In the genomic region with DNA sequence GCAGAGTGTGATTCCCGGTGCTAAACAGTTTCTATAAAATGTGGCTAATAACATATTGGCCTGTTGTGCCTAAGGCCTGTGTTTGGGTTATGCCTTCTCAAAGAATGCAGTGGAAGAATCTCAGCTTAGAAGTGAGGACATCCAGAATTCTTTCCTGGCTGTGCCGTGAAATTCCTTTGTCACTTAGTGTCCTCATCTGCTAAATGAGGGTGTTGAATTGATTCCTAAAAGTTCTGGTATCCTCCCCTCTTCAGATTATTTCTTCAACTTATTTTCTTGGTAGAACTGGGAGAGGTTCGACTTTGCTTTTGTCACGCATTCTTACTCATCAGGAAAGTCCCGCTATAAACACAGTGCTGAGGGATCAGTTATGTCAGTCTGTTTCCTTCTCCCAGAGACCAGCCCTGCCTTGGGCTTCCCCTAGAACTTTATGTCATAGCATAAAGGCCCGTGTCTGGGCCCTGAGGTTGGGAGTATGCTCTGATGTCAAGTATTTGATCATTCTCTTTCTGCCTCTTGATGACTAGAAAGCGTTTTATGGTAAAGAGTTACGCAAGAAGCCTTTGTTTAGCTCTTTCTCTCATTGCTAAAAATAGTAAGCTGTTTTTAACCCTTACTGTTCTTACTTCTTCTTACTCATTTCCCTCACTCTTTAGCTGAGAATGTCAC, we compare ENCODE assay signal across 8 cellular contexts. TPM values are rescaled to one million over a fixed set of nuclear protein-coding genes. Genes with fewer than 3 reads are reported as not detected.
DNase-seq lines count a peak whose midpoint lies in the region; ATAC-seq and TF ChIP-seq lines count a peak whose summit lies in the region.

No MANE protein-coding gene starts in this region.

- no peaks in the 10 kb centered on the region for H3K27me3 Mint-ChIP-seq in CD4-positive, CD25-positive, alpha-beta regulatory T cell
- no peaks in the 10 kb centered on the region for H3K27me3 Mint-ChIP-seq in memory B cell

- no peak for TF ChIP-seq POLR2A in transverse colon (IDR thresholded peaks at IDR 0.05)

- TF ChIP-seq CTCF in transverse colon (IDR thresholded peaks at IDR 0.05), result no peak

- no peaks in the 10 kb centered on the region for H3K4me1 ChIP-seq in CD4-positive, CD25-positive, alpha-beta regulatory T cell (ENCODE audit: control insufficient read depth, insufficient read depth, low read length, poor library complexity, severe bottlenecking)
- H3K4me1 ChIP-seq in transverse colon, result peaks cover 0 to 13% (median 4%) of the 10 kb centered on the region in 4 donors

- no peak for TF ChIP-seq EP300 in transverse colon (IDR thresholded peaks at IDR 0.05; ENCODE audit: low read depth)

- H3K4me3 ChIP-seq in CD4-positive, CD25-positive, alpha-beta regulatory T cell (ENCODE audit: low read depth, low read length), result no peak overlapping the region
- H3K4me3 ChIP-seq in transverse colon, result no peak overlapping the region

- 36 to 46% methylated on average over 7 to 8 of the region's 8 CpGs for WGBS in transverse colon (ENCODE audit: low coverage in 1 of 2), 2 donors

- no peaks in the 10 kb centered on the region for H3K9me3 ChIP-seq in CD4-positive, CD25-positive, alpha-beta regulatory T cell (ENCODE audit: control insufficient read depth in 2 of 2, low read length in 2 of 2)
- H3K9me3 ChIP-seq in transverse colon, result no peaks in the 10 kb centered on the region

- no peaks in the 10 kb centered on the region for H3K27me3 ChIP-seq in CD4-positive, CD25-positive, alpha-beta regulatory T cell (ENCODE audit: control insufficient read depth, insufficient read depth, low read length)
- H3K27me3 ChIP-seq in transverse colon, result no peaks in the 10 kb centered on the region

- H3K4me3 Mint-ChIP-seq in CD4-positive, CD25-positive, alpha-beta regulatory T cell, result no peak overlapping the region
- no peak overlapping the region for H3K4me3 Mint-ChIP-seq in memory B cell

- peak in 1 of 3 donors; percentile 24 for DNase-seq in CD4-positive, CD25-positive, alpha-beta regulatory T cell
- DNase-seq in activated T-helper 9 cell treated with anti-CD3 and anti-CD28 coated beads, Interleukin-2, amount 50 U/mL, for 16 hours (ENCODE audit: low read depth), result peak; percentile 12
- DNase-seq in memory B cell (ENCODE audit: low spot score in 2 of 2) (peak in 1 of 2 donors; percentile 4), transverse colon (no peak), DMS 273 (lab: John Stamatoyannopoulos, UW; ENCODE audit: unreplicated experiment) (no peak)
- no peak for DNase-seq in activated CD8-positive, alpha-beta memory T cell treated with anti-CD3 and anti-CD28 coated beads, Interleukin-2, amount 50 U/mL, for 48 hours

- H3K27ac Mint-ChIP-seq in CD4-positive, CD25-positive, alpha-beta regulatory T cell, result peak overlapping the region in 2 of 3 donors; percentile 12 to 29
- H3K27ac Mint-ChIP-seq in memory B cell, result peak overlapping the region; percentile 88

- in situ Hi-C loops in transverse colon (cut with MboI; ENCODE audit: low pct_ligation_motif_present in 1 of 4, low pct_unique_long_range_greater_than_20kb in 1 of 4, low sequenced_read_pairs in 3 of 4), result no loop called here

- H3K4me1 Mint-ChIP-seq in CD4-positive, CD25-positive, alpha-beta regulatory T cell, result peaks cover 8 to 32% (median 24%) of the 10 kb centered on the region in 4 donors
- H3K4me1 Mint-ChIP-seq in memory B cell, result peaks cover 26% of the 10 kb centered on the region

- H3K27ac ChIP-seq in CD4-positive, CD25-positive, alpha-beta regulatory T cell (ENCODE audit: insufficient read depth, low read length, poor library complexity, severe bottlenecking), result no peak overlapping the region
- peak overlapping the region in 2 of 4 donors; percentile 6 to 27 for H3K27ac ChIP-seq in transverse colon

- ATAC-seq in CD4-positive, CD25-positive, alpha-beta regulatory T cell (ENCODE audit: low read depth in 2 of 2), result peak; percentile 48 to 52
- peak; percentile 39 for ATAC-seq in GM19438 (IDR thresholded peaks at IDR 0.05; ENCODE audit: low read depth, unreplicated experiment)
- peak; percentile 77 for ATAC-seq in HG03457 (IDR thresholded peaks at IDR 0.05; ENCODE audit: unreplicated experiment)
- ATAC-seq in memory B cell (ENCODE audit: low read depth), result peak; percentile 55

- H3K36me3 Mint-ChIP-seq in CD4-positive, CD25-positive, alpha-beta regulatory T cell, result peaks cover 61% of the 10 kb centered on the region
- peaks cover 24% of the 10 kb centered on the region for H3K36me3 Mint-ChIP-seq in memory B cell

- peaks cover 33% of the 10 kb centered on the region for H3K36me3 ChIP-seq in CD4-positive, CD25-positive, alpha-beta regulatory T cell (ENCODE audit: control insufficient read depth, insufficient read depth, low read length)
- peaks cover 0 to 4% (median 0%) of the 10 kb centered on the region in 4 donors for H3K36me3 ChIP-seq in transverse colon

- intact Hi-C loops in transverse colon (cut with DNase I; ENCODE audit: low total_unique reads), result no loop called here

- H3K9me3 Mint-ChIP-seq in CD4-positive, CD25-positive, alpha-beta regulatory T cell, result no peaks in the 10 kb centered on the region
- no peaks in the 10 kb centered on the region for H3K9me3 Mint-ChIP-seq in memory B cell

RNA-seq across cellular contexts. Expression of gene MTAP, which starts 29.5 kb away (rescaled TPM):
- 22.5 TPM for total RNA-seq in CD4-positive, CD25-positive, alpha-beta regulatory T cell
- polyA plus RNA-seq in CD4-positive, CD25-positive, alpha-beta regulatory T cell, result 10 to 100 TPM in 3 of 4 donors, 1 to 10 TPM in 1; 8.2 to 16.6 (median 14.7) TPM
- total RNA-seq in transverse colon, result 10 to 100 TPM in 3 of 4 donors, 1 to 10 TPM in 1; 4.5 to 15.1 (median 13.6) TPM
